In genomic region chr2:160087854-160088745, GRCh38 we compare ENCODE assay signal across 10 cellular contexts. TPM values are rescaled to one million over a fixed set of nuclear protein-coding genes. Genes with fewer than 3 reads are reported as not detected.
DNase-seq lines count a peak whose midpoint lies in the region; ATAC-seq and TF ChIP-seq lines count a peak whose summit lies in the region.
"Had no signal": no experiment of that assay in that cellular context is flagged by ENCODE, and none has a peak within 500 bp of the region (broad histone marks: within the 10 kb centered on the region; RNA-seq: fewer than 3 reads in every experiment).

No MANE protein-coding gene starts in this region.

- TF ChIP-seq CTCF in GM06990 (IDR thresholded peaks at IDR 0.05; ENCODE audit: insufficient read depth, low read length, poor library complexity, severe bottlenecking) (peak; percentile 32), VCaP (conservative IDR thresholded peaks at IDR 0.05) (peak; percentile 18; the same call in 1 of the 2 replicates), lower lobe of right lung (IDR thresholded peaks at IDR 0.05) (peak; percentile 26)

- no peaks in the 10 kb centered on the region for H3K36me3 ChIP-seq in GM06990 (ENCODE audit: control insufficient read depth, insufficient read depth, low read length)
- H3K36me3 ChIP-seq in lower lobe of right lung, result no peaks in the 10 kb centered on the region
- H3K36me3 ChIP-seq: suprapubic skin had no signal

- peak; percentile 71 for TF ChIP-seq RAD21 in Ishikawa (IDR thresholded peaks at IDR 0.05; ENCODE audit: low read depth)

- H3K9me3 ChIP-seq in lower lobe of right lung, result peaks cover 53% of the 10 kb centered on the region

- ATAC-seq in lower lobe of right lung (peak; percentile 47 to 48), HG03039 (IDR thresholded peaks at IDR 0.05; ENCODE audit: unreplicated experiment) (no peak), HG02610 (IDR thresholded peaks at IDR 0.05; ENCODE audit: unreplicated experiment) (no peak)

- H3K4me1 ChIP-seq in lower lobe of right lung, result no peaks in the 10 kb centered on the region

- intact Hi-C loops in lower lobe of right lung (cut with DNase I), result no loop called here

- TF ChIP-seq EP300 in Ishikawa (IDR thresholded peaks at IDR 0.05; ENCODE audit: borderline replicate concordance), result no peak

- DNase-seq in GM06990 (ENCODE audit: extremely low read depth, insufficient read length) (no peak), lower lobe of right lung (no peak), mucosa of gallbladder (ENCODE audit: low spot score) (no peak), NCI-H2107 treated with DMSO at 0.1 percent for 48 hours (lab: John Stamatoyannopoulos, UW; ENCODE audit: unreplicated experiment) (no peak)

- H3K27ac ChIP-seq in VCaP (no peak overlapping the region), lower lobe of right lung (no peak overlapping the region)
- H3K27ac ChIP-seq: epithelial cell of prostate, suprapubic skin had no signal

- H3K27me3 ChIP-seq in GM06990 (replicated peaks; ENCODE audit: control insufficient read depth, insufficient read depth, low read length) (no peaks in the 10 kb centered on the region), lower lobe of right lung (ENCODE audit: low read depth) (no peaks in the 10 kb centered on the region)
- H3K27me3 ChIP-seq: suprapubic skin had no signal

- H3K4me3 ChIP-seq in GM06990 (replicated peaks; ENCODE audit: low read depth, low read length), result no peak overlapping the region
- no peak overlapping the region for H3K4me3 ChIP-seq in lower lobe of right lung
- H3K4me3 ChIP-seq: suprapubic skin had no signal

TF ChIP-seq in Ishikawa, 13 proteins besides CTCF, POLR2A, EP300 and RAD21:
- TF ChIP-seq USF1 (IDR thresholded peaks at IDR 0.05), result peak; percentile 56
- no peak for TF ChIP-seq REST (IDR thresholded peaks at IDR 0.05; ENCODE audit: low read depth)
- no peak for TF ChIP-seq MAX (IDR thresholded peaks at IDR 0.05)
- no peak for TF ChIP-seq EGR1 (IDR thresholded peaks at IDR 0.05)
- no peak for TF ChIP-seq TEAD4 (IDR thresholded peaks at IDR 0.05)
- no peak for TF ChIP-seq CREB1 (IDR thresholded peaks at IDR 0.05; ENCODE audit: low read depth)
- no peak for TF ChIP-seq TAF1 (IDR thresholded peaks at IDR 0.05; ENCODE audit: low read depth)
- no peak for TF ChIP-seq ZBTB7A (IDR thresholded peaks at IDR 0.05; ENCODE audit: low read depth)
- TF ChIP-seq CEBPB (IDR thresholded peaks at IDR 0.05), result no peak
- no peak for TF ChIP-seq NFIC (IDR thresholded peaks at IDR 0.05)
- TF ChIP-seq YY1 (IDR thresholded peaks at IDR 0.05; ENCODE audit: low read depth), result 0 out of 2 replicates have a peak, but pooled peaks have one; percentile 17
- no peak for TF ChIP-seq FOXM1 (IDR thresholded peaks at IDR 0.05; ENCODE audit: borderline replicate concordance, low read depth)
- TF ChIP-seq TCF12 (IDR thresholded peaks at IDR 0.05; ENCODE audit: low read depth), result 0 out of 2 replicates have a peak, but pooled peaks have one; percentile 13

RNA-seq across cellular contexts. Expression of gene PLA2R1, which starts 25.7 kb away (rescaled TPM):
- 5.6 TPM for total RNA-seq in lower lobe of right lung
- 45.0 TPM for total RNA-seq in mucosa of gallbladder

Comparison
In these comparisons a context has a peak if more than half of its experiments do, and no peak if none do; other contexts are left out.
1. ATAC-seq: peak in lower lobe of right lung (2 of 2); none in HG03039 (single experiment) and HG02610 (single experiment).
2. Peak in every context shown above with its lines, with median percentiles within 50 percentile points of each other: CTCF ChIP-seq.